ENCODE assay signal across 8 cellular contexts in genomic region chr3:49008627-49009026, GRCh38. TPM values are rescaled to one million over a fixed set of nuclear protein-coding genes. Genes with fewer than 3 reads are reported as not detected.
DNase-seq lines count a peak whose midpoint lies in the region; ATAC-seq and TF ChIP-seq lines count a peak whose summit lies in the region.
"Not testable (repeated sequence)": the region's sequence is repeated elsewhere in the genome, so short reads cannot be mapped to it uniquely, and the experiment has no call there.

No MANE protein-coding gene starts in this region.

- H3K4me3 ChIP-seq in AG04449 (ENCODE audit: low read depth, low read length) (peak overlapping the region; percentile 97), HAP-1 (peak overlapping the region; percentile 79), coronary artery (peak overlapping the region; percentile 91), heart right ventricle (peak overlapping the region in 4 of 10 donors; percentile 55 to 80 (median 67))

- peaks cover 29% of the 10 kb centered on the region for H3K36me3 Mint-ChIP-seq in activated naive CD4-positive, alpha-beta T cell treated with anti-CD3 and anti-CD28 coated beads, Interleukin-2, amount 10 ng/mL, durations not matched to agents 7 days and 5 days
- H3K36me3 Mint-ChIP-seq in natural killer cell treated with Interleukin-12 subunit alpha and Interleukin-12 subunit beta and Interleukin-15 and Interleukin-18, amount 100 ng/mL, for 72 hours: not testable (repeated sequence)
- H3K36me3 Mint-ChIP-seq in stimulated activated effector memory CD8-positive, alpha-beta T cell treated with anti-CD3 and anti-CD28 coated beads, Interleukin-12 subunit alpha, Interleukin-12 subunit beta, amount 100 ng/mL, for 72 hours: peaks cover 65% of the 10 kb centered on the region

- H3K4me1 ChIP-seq in HAP-1: peaks cover 13% of the 10 kb centered on the region
- peaks cover 9 to 45% (median 30%) of the 10 kb centered on the region in 9 donors for H3K4me1 ChIP-seq in heart right ventricle

- WGBS in heart right ventricle, 2 donors: 83 to 87% methylated on average over 5 of the region's 5 CpGs

- H3K9me3 ChIP-seq in HAP-1, heart right ventricle: not testable (repeated sequence)

- H3K9me3 Mint-ChIP-seq in activated naive CD4-positive, alpha-beta T cell treated with anti-CD3 and anti-CD28 coated beads, Interleukin-2, amount 10 ng/mL, durations not matched to agents 7 days and 5 days; natural killer cell treated with Interleukin-12 subunit alpha and Interleukin-12 subunit beta and Interleukin-15 and Interleukin-18, amount 100 ng/mL, for 72 hours; stimulated activated effector memory CD8-positive, alpha-beta T cell treated with anti-CD3 and anti-CD28 coated beads, Interleukin-12 subunit alpha, Interleukin-12 subunit beta, amount 100 ng/mL, for 72 hours: not testable (repeated sequence)

- H3K27ac Mint-ChIP-seq in activated naive CD4-positive, alpha-beta T cell treated with anti-CD3 and anti-CD28 coated beads, Interleukin-2, amount 10 ng/mL, durations not matched to agents 7 days and 5 days: peak overlapping the region; percentile 99
- H3K27ac Mint-ChIP-seq in natural killer cell treated with Interleukin-12 subunit alpha and Interleukin-12 subunit beta and Interleukin-15 and Interleukin-18, amount 100 ng/mL, for 72 hours: peak overlapping the region; percentile 99 to 100
- H3K27ac Mint-ChIP-seq in stimulated activated effector memory CD8-positive, alpha-beta T cell treated with anti-CD3 and anti-CD28 coated beads, Interleukin-12 subunit alpha, Interleukin-12 subunit beta, amount 100 ng/mL, for 72 hours: peak overlapping the region; percentile 100

- H3K27me3 Mint-ChIP-seq in activated naive CD4-positive, alpha-beta T cell treated with anti-CD3 and anti-CD28 coated beads, Interleukin-2, amount 10 ng/mL, durations not matched to agents 7 days and 5 days; natural killer cell treated with Interleukin-12 subunit alpha and Interleukin-12 subunit beta and Interleukin-15 and Interleukin-18, amount 100 ng/mL, for 72 hours: not testable (repeated sequence)

- CTCF ChIA-PET in AG04449 (lab: Yijun Ruan, JAX): interaction anchor here (1.2 to 6.7 kb wide), 4 partner anchors 10 to 273 kb away, joined by 3 to 95 read pairs (median 38); partner anchors contain the start of genes DALRD3, NDUFAF3 and P4HTM
- CTCF ChIA-PET in RWPE1 (lab: Yijun Ruan, JAX): not testable (repeated sequence)
- CTCF ChIA-PET in activated naive CD4-positive, alpha-beta T cell treated with anti-CD3 and anti-CD28 coated beads, Interleukin-2, amount 10 ng/mL, durations not matched to agents 7 days and 5 days (lab: Charles Lee): interaction anchor here (1.0 to 5.2 kb wide), 5 partner anchors 10 to 85 kb away, joined by 3 to 62 read pairs (median 11); partner anchors contain the start of genes DALRD3, IMPDH2, NDUFAF3 and P4HTM

- H3K27ac ChIP-seq in RWPE1 (peak overlapping the region; percentile 97), coronary artery (peak overlapping the region; percentile 89 to 91), heart right ventricle (peak overlapping the region in 9 of 10 donors; percentile 80 to 97 (median 92))

- not testable (repeated sequence) for H3K27me3 ChIP-seq in HAP-1 (ENCODE audit: low read depth); heart right ventricle

- in situ Hi-C loops in HAP-1 (cut with MboI; ENCODE audit: low sequenced_read_pairs): not testable (repeated sequence)

- ATAC-seq in heart right ventricle; natural killer cell treated with Interleukin-12 subunit alpha and Interleukin-12 subunit beta and Interleukin-15 and Interleukin-18, amount 100 ng/mL, for 72 hours; stimulated activated effector memory CD8-positive, alpha-beta T cell treated with anti-CD3 and anti-CD28 coated beads, Interleukin-12 subunit alpha, Interleukin-12 subunit beta, amount 100 ng/mL, for 72 hours: not testable (repeated sequence)

- intact Hi-C loops in heart right ventricle (cut with DNase I): not testable (repeated sequence)

- H3K4me3 Mint-ChIP-seq in activated naive CD4-positive, alpha-beta T cell treated with anti-CD3 and anti-CD28 coated beads, Interleukin-2, amount 10 ng/mL, durations not matched to agents 7 days and 5 days: peak overlapping the region; percentile 98
- H3K4me3 Mint-ChIP-seq in natural killer cell treated with Interleukin-12 subunit alpha and Interleukin-12 subunit beta and Interleukin-15 and Interleukin-18, amount 100 ng/mL, for 72 hours: peak overlapping the region; percentile 99
- peak overlapping the region; percentile 100 for H3K4me3 Mint-ChIP-seq in stimulated activated effector memory CD8-positive, alpha-beta T cell treated with anti-CD3 and anti-CD28 coated beads, Interleukin-12 subunit alpha, Interleukin-12 subunit beta, amount 100 ng/mL, for 72 hours

- H3K4me1 Mint-ChIP-seq in activated naive CD4-positive, alpha-beta T cell treated with anti-CD3 and anti-CD28 coated beads, Interleukin-2, amount 10 ng/mL, durations not matched to agents 7 days and 5 days: peaks cover 27% of the 10 kb centered on the region
- peaks cover 24 to 26% of the 10 kb centered on the region in 2 donors for H3K4me1 Mint-ChIP-seq in natural killer cell treated with Interleukin-12 subunit alpha and Interleukin-12 subunit beta and Interleukin-15 and Interleukin-18, amount 100 ng/mL, for 72 hours (ENCODE audit: low read depth in 2 of 2)
- peaks cover 47% of the 10 kb centered on the region for H3K4me1 Mint-ChIP-seq in stimulated activated effector memory CD8-positive, alpha-beta T cell treated with anti-CD3 and anti-CD28 coated beads, Interleukin-12 subunit alpha, Interleukin-12 subunit beta, amount 100 ng/mL, for 72 hours

- H3K36me3 ChIP-seq in HAP-1 (replicated peaks): peaks cover 11% of the 10 kb centered on the region
- H3K36me3 ChIP-seq in heart right ventricle: peaks cover 0 to 44% (median 0%) of the 10 kb centered on the region in 9 donors

- POLR2A ChIA-PET in AG04449 (lab: Yijun Ruan, JAX): interaction anchor here (1.5 to 3.8 kb wide), 3 partner anchors 9 to 21 kb away, joined by 4 to 70 read pairs (median 51); partner anchors contain the start of genes DALRD3, IMPDH2 and NDUFAF3
- POLR2A ChIA-PET in RWPE1 (lab: Yijun Ruan, JAX; ENCODE audit: low non-redundant PET): not testable (repeated sequence)

- DNase-seq in AG04449 (ENCODE audit: low read depth, low spot score); HAP-1 (ENCODE audit: low spot score in 2 of 2); RWPE1 (ENCODE audit: low spot score); activated naive CD4-positive, alpha-beta T cell treated with anti-CD3 and anti-CD28 coated beads, Interleukin-2, amount 10 ng/mL, durations not matched to agents 7 days and 5 days; coronary artery (ENCODE audit: low spot score); heart right ventricle; natural killer cell treated with Interleukin-12 subunit alpha and Interleukin-12 subunit beta and Interleukin-15 and Interleukin-18, amount 100 ng/mL, for 72 hours (ENCODE audit: low spot score); stimulated activated effector memory CD8-positive, alpha-beta T cell treated with anti-CD3 and anti-CD28 coated beads, Interleukin-12 subunit alpha, Interleukin-12 subunit beta, amount 100 ng/mL, for 72 hours (ENCODE audit: low spot score in 2 of 2): not testable (repeated sequence)

- TF ChIP-seq CTCF in AG04449 (IDR thresholded peaks at IDR 0.05; ENCODE audit: insufficient read depth, low read length, missing control alignments); RWPE1 (conservative IDR thresholded peaks at IDR 0.05; ENCODE audit: low read depth); coronary artery (IDR thresholded peaks at IDR 0.05); heart right ventricle (IDR thresholded peaks at IDR 0.05): not testable (repeated sequence)

RNA-seq across cellular contexts. Expression of gene WDR6, which starts 1.4 kb away (rescaled TPM):
- total RNA-seq in heart right ventricle: 10 to 100 TPM; 70.4 to 98.8 (median 76.5) TPM
- 100 to 1,000 TPM in 1 of 2 donors, 10 to 100 TPM in 1; 77.5 to 126 TPM for polyA plus RNA-seq in heart right ventricle
- total RNA-seq in natural killer cell treated with Interleukin-12 subunit alpha and Interleukin-12 subunit beta and Interleukin-15 and Interleukin-18, amount 100 ng/mL, for 72 hours: 100 to 1,000 TPM; 128 to 222 TPM

RNA-seq across cellular contexts. Expression of gene DALRD3, which starts 9.8 kb away (rescaled TPM):
- total RNA-seq in heart right ventricle: 10 to 100 TPM in 8 of 10 donors, 1 to 10 TPM in 2; 7.6 to 17.8 (median 13.9) TPM
- polyA plus RNA-seq in heart right ventricle: 10 to 100 TPM; 15.2 to 16.1 TPM
- 10 to 100 TPM; 20.6 to 24.2 TPM for total RNA-seq in natural killer cell treated with Interleukin-12 subunit alpha and Interleukin-12 subunit beta and Interleukin-15 and Interleukin-18, amount 100 ng/mL, for 72 hours

RNA-seq across cellular contexts. Expression of gene NDUFAF3, which starts 13.3 kb away (rescaled TPM):
- total RNA-seq in heart right ventricle: 100 to 1,000 TPM; 154 to 186 (median 167) TPM
- 100 to 1,000 TPM; 184 to 280 TPM for polyA plus RNA-seq in heart right ventricle
- 100 to 1,000 TPM in 1 of 2 donors, 10 to 100 TPM in 1; 91.4 to 106 TPM for total RNA-seq in natural killer cell treated with Interleukin-12 subunit alpha and Interleukin-12 subunit beta and Interleukin-15 and Interleukin-18, amount 100 ng/mL, for 72 hours

RNA-seq across cellular contexts. Expression of gene P4HTM, which starts 18.6 kb away (rescaled TPM):
- 10 to 100 TPM; 23.8 to 41.7 (median 30.8) TPM for total RNA-seq in heart right ventricle
- 10 to 100 TPM; 25.8 to 30.9 TPM for polyA plus RNA-seq in heart right ventricle
- total RNA-seq in natural killer cell treated with Interleukin-12 subunit alpha and Interleukin-12 subunit beta and Interleukin-15 and Interleukin-18, amount 100 ng/mL, for 72 hours: 10 to 100 TPM; 23.2 to 34.7 TPM

RNA-seq across cellular contexts. Expression of gene IMPDH2, which starts 20.6 kb away (rescaled TPM):
- total RNA-seq in heart right ventricle: 10 to 100 TPM; 40.7 to 70.3 (median 58.4) TPM
- polyA plus RNA-seq in heart right ventricle: 100 to 1,000 TPM in 1 of 2 donors, 10 to 100 TPM in 1; 84.0 to 105 TPM
- 100 to 1,000 TPM; 198 to 454 TPM for total RNA-seq in natural killer cell treated with Interleukin-12 subunit alpha and Interleukin-12 subunit beta and Interleukin-15 and Interleukin-18, amount 100 ng/mL, for 72 hours
